11 cellular contexts compared by ENCODE assay signal in genomic region chr6:152226119-152226518, GRCh38.
DNase-seq lines count a peak whose midpoint lies in the region; ATAC-seq and TF ChIP-seq lines count a peak whose summit lies in the region.
"Had no signal": no experiment of that assay in that cellular context is flagged by ENCODE, and none has a peak within 500 bp of the region (broad histone marks: within the 10 kb centered on the region; RNA-seq: fewer than 3 reads in every experiment).

No MANE protein-coding gene starts in this region.

- 91 to 100% methylated on average over 2 of the region's 2 CpGs for WGBS in gastroesophageal sphincter (ENCODE audit: low coverage in 1 of 2), 2 donors

- peaks cover 7% of the 10 kb centered on the region for H3K9me3 ChIP-seq in CD8-positive, alpha-beta T cell (ENCODE audit: low read length)
- peaks cover 0 to 18% (median 0%) of the 10 kb centered on the region in 3 donors for H3K9me3 ChIP-seq in gastroesophageal sphincter
- H3K9me3 ChIP-seq: HAP-1 had no signal

- no peak overlapping the region for H3K4me3 ChIP-seq in CD8-positive, alpha-beta T cell (ENCODE audit: low read depth, low read length)
- H3K4me3 ChIP-seq in gastroesophageal sphincter: no peak overlapping the region
- H3K4me3 ChIP-seq: BLaER1, HAP-1 had no signal

- TF ChIP-seq POLR2A in gastroesophageal sphincter (IDR thresholded peaks at IDR 0.05): no peak

- no peak for TF ChIP-seq CTCF in CD8-positive, alpha-beta T cell (IDR thresholded peaks at IDR 0.05)
- no peak for TF ChIP-seq CTCF in gastroesophageal sphincter (IDR thresholded peaks at IDR 0.05)

- H3K9me3 Mint-ChIP-seq in activated T-cell treated with anti-CD3 and anti-CD28 coated beads, Interleukin-2, amount 50 U/mL, for 24 hours: peaks cover 12% of the 10 kb centered on the region
- peaks cover 12% of the 10 kb centered on the region for H3K9me3 Mint-ChIP-seq in CD8-positive, alpha-beta T cell
- H3K9me3 Mint-ChIP-seq in stimulated activated effector memory CD8-positive, alpha-beta T cell treated with anti-CD3 and anti-CD28 coated beads, Interleukin-12 subunit alpha, Interleukin-12 subunit beta, amount 100 ng/mL, for 72 hours: peaks cover 10% of the 10 kb centered on the region

- H3K36me3 Mint-ChIP-seq in activated T-cell treated with anti-CD3 and anti-CD28 coated beads, Interleukin-2, amount 50 U/mL, for 24 hours (ENCODE audit: low read depth): peaks cover 64% of the 10 kb centered on the region
- H3K36me3 Mint-ChIP-seq in CD8-positive, alpha-beta T cell: peaks cover 73% of the 10 kb centered on the region
- peaks cover 74% of the 10 kb centered on the region for H3K36me3 Mint-ChIP-seq in stimulated activated effector memory CD8-positive, alpha-beta T cell treated with anti-CD3 and anti-CD28 coated beads, Interleukin-12 subunit alpha, Interleukin-12 subunit beta, amount 100 ng/mL, for 72 hours

- no peaks in the 10 kb centered on the region for H3K4me1 ChIP-seq in CD8-positive, alpha-beta T cell (ENCODE audit: insufficient read depth, low read length)
- H3K4me1 ChIP-seq in gastroesophageal sphincter: peaks cover 0 to 43% (median 8%) of the 10 kb centered on the region in 3 donors
- H3K4me1 ChIP-seq: BLaER1, HAP-1 had no signal

- H3K27me3 ChIP-seq in CD8-positive, alpha-beta T cell (ENCODE audit: insufficient read depth, low read length): no peaks in the 10 kb centered on the region
- no peaks in the 10 kb centered on the region for H3K27me3 ChIP-seq in gastroesophageal sphincter
- H3K27me3 ChIP-seq: BLaER1 had no signal

- peak overlapping the region; percentile 52 for H3K27ac Mint-ChIP-seq in activated T-cell treated with anti-CD3 and anti-CD28 coated beads, Interleukin-2, amount 50 U/mL, for 24 hours
- peak overlapping the region; percentile 49 for H3K27ac Mint-ChIP-seq in CD8-positive, alpha-beta T cell
- H3K27ac Mint-ChIP-seq in stimulated activated effector memory CD8-positive, alpha-beta T cell treated with anti-CD3 and anti-CD28 coated beads, Interleukin-12 subunit alpha, Interleukin-12 subunit beta, amount 100 ng/mL, for 72 hours: peak overlapping the region; percentile 58

- POLR2A ChIA-PET in CD8-positive, alpha-beta T cell (lab: Charles Lee): no interaction called here

- no peak overlapping the region for H3K4me3 Mint-ChIP-seq in activated T-cell treated with anti-CD3 and anti-CD28 coated beads, Interleukin-2, amount 50 U/mL, for 24 hours
- no peak overlapping the region for H3K4me3 Mint-ChIP-seq in CD8-positive, alpha-beta T cell
- H3K4me3 Mint-ChIP-seq in stimulated activated effector memory CD8-positive, alpha-beta T cell treated with anti-CD3 and anti-CD28 coated beads, Interleukin-12 subunit alpha, Interleukin-12 subunit beta, amount 100 ng/mL, for 72 hours: no peak overlapping the region

- CTCF ChIA-PET in CD8-positive, alpha-beta T cell (lab: Charles Lee): no interaction called here

- peaks cover 10% of the 10 kb centered on the region for H3K4me1 Mint-ChIP-seq in activated T-cell treated with anti-CD3 and anti-CD28 coated beads, Interleukin-2, amount 50 U/mL, for 24 hours (ENCODE audit: low read depth)
- no peaks in the 10 kb centered on the region for H3K4me1 Mint-ChIP-seq in CD8-positive, alpha-beta T cell (ENCODE audit: low read depth)
- no peaks in the 10 kb centered on the region for H3K4me1 Mint-ChIP-seq in stimulated activated effector memory CD8-positive, alpha-beta T cell treated with anti-CD3 and anti-CD28 coated beads, Interleukin-12 subunit alpha, Interleukin-12 subunit beta, amount 100 ng/mL, for 72 hours

- H3K27me3 Mint-ChIP-seq in activated T-cell treated with anti-CD3 and anti-CD28 coated beads, Interleukin-2, amount 50 U/mL, for 24 hours: no peaks in the 10 kb centered on the region
- H3K27me3 Mint-ChIP-seq in CD8-positive, alpha-beta T cell (ENCODE audit: low read depth): no peaks in the 10 kb centered on the region

- TF ChIP-seq EP300 in gastroesophageal sphincter (IDR thresholded peaks at IDR 0.05): no peak

- no peak for DNase-seq in activated T-cell treated with anti-CD3 and anti-CD28 coated beads, Interleukin-2, amount 50 U/mL, for 24 hours
- no peak for DNase-seq in activated T-cell treated with anti-CD3 and anti-CD28 coated beads, Interleukin-2, amount 50 U/mL, for 48 hours
- no peak for DNase-seq in CD8-positive, alpha-beta T cell
- no peak for DNase-seq in stimulated activated effector memory CD8-positive, alpha-beta T cell treated with anti-CD3 and anti-CD28 coated beads, Interleukin-12 subunit alpha, Interleukin-12 subunit beta, amount 100 ng/mL, for 72 hours (ENCODE audit: low spot score in 2 of 2)
- DNase-seq in KG1 (lab: John Stamatoyannopoulos, UW) (no peak), epidermal melanocyte (ENCODE audit: insufficient read length, low spot score) (no peak)
- DNase-seq: 8988T, AML-193 had no signal

- H3K36me3 ChIP-seq in CD8-positive, alpha-beta T cell (ENCODE audit: insufficient read depth, low read length): peaks cover 41% of the 10 kb centered on the region
- peaks cover 3 to 56% of the 10 kb centered on the region in 2 donors for H3K36me3 ChIP-seq in gastroesophageal sphincter
- H3K36me3 ChIP-seq: HAP-1 had no signal

- intact Hi-C loops in CD8-positive, alpha-beta T cell (cut with DNase I, micrococcal nuclease): no loop called here

- no peak for ATAC-seq in CD8-positive, alpha-beta T cell
- ATAC-seq in gastroesophageal sphincter: no peak
- no peak for ATAC-seq in stimulated activated effector memory CD8-positive, alpha-beta T cell treated with anti-CD3 and anti-CD28 coated beads, Interleukin-12 subunit alpha, Interleukin-12 subunit beta, amount 100 ng/mL, for 72 hours

- no peak overlapping the region for H3K27ac ChIP-seq in CD8-positive, alpha-beta T cell (ENCODE audit: low read depth, low read length)
- peak overlapping the region; percentile 56 to 68 (median 63) for H3K27ac ChIP-seq in gastroesophageal sphincter
- H3K27ac ChIP-seq: BLaER1 had no signal
